16 cellular contexts compared by ENCODE assay signal in the genomic region with DNA sequence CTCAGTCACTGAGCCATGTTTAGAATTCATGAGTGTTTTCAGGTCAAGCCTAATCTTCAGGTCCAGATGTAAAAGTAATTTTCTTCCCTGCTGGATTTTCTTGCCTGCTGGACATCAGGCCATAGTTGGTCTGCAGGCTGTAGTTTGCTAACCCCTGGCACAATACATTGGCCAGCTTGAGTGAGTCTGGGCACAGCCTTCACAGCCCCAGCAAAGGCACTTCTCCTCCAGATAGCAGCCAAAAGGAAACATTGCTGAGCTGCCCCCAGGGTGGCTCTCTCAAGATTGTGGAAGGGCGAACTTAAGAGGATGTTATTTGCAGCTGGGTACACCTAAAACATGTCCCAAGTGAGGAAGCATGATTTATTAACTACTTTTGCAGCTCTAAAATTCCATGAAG.
"Had no signal": no experiment of that assay in that cellular context is flagged by ENCODE, and none has a peak within 500 bp of the region (broad histone marks: within the 10 kb centered on the region; RNA-seq: fewer than 3 reads in every experiment).

No MANE protein-coding gene starts in this region.

- H3K4me1 ChIP-seq: colonic mucosa, neural progenitor cell had no signal

- H3K9me3 ChIP-seq: colonic mucosa, heart left ventricle had no signal

- H3K36me3 ChIP-seq: neural progenitor cell had no signal

- H3K9ac ChIP-seq: neural progenitor cell had no signal

- H3K27me3 ChIP-seq: colonic mucosa, heart left ventricle, neural progenitor cell had no signal

- ATAC-seq: natural killer cell had no signal

- H3K27ac Mint-ChIP-seq: memory B cell, mesothelial cell of epicardium, natural killer cell, neural progenitor cell had no signal

- H3K4me3 Mint-ChIP-seq: memory B cell, mesothelial cell of epicardium, natural killer cell, neural progenitor cell had no signal

- H3K4me3 ChIP-seq: colonic mucosa, heart left ventricle, neural progenitor cell, smooth muscle cell had no signal

- H3K9me3 Mint-ChIP-seq: memory B cell, mesothelial cell of epicardium, natural killer cell, neural progenitor cell had no signal

- H3K4me2 ChIP-seq: neural progenitor cell, smooth muscle cell had no signal

- DNase-seq: caudate nucleus; colonic mucosa; dermis blood vessel endothelial cell; effector CD4-positive, alpha-beta T cell; heart left ventricle; hypothalamus; kidney; left cardiac atrium; natural killer cell; occipital lobe; stimulated activated CD4-positive, alpha-beta T cell treated with anti-CD3 and anti-CD28 coated beads, Interleukin-2, amount 100 ng/mL, for 48 hours; stimulated activated naive CD4-positive, alpha-beta T cell treated with Interleukin-2 at 50 U/mL for 16 hours had no signal

- H3K27ac ChIP-seq: colonic mucosa, neural progenitor cell had no signal

- H2AFZ ChIP-seq: neural progenitor cell had no signal

- H3K4me1 Mint-ChIP-seq: memory B cell, mesothelial cell of epicardium, neural progenitor cell had no signal

- H3K27me3 Mint-ChIP-seq: memory B cell had no signal
